Comparison of ENCODE assay signal across 8 cellular contexts in the genomic region with DNA sequence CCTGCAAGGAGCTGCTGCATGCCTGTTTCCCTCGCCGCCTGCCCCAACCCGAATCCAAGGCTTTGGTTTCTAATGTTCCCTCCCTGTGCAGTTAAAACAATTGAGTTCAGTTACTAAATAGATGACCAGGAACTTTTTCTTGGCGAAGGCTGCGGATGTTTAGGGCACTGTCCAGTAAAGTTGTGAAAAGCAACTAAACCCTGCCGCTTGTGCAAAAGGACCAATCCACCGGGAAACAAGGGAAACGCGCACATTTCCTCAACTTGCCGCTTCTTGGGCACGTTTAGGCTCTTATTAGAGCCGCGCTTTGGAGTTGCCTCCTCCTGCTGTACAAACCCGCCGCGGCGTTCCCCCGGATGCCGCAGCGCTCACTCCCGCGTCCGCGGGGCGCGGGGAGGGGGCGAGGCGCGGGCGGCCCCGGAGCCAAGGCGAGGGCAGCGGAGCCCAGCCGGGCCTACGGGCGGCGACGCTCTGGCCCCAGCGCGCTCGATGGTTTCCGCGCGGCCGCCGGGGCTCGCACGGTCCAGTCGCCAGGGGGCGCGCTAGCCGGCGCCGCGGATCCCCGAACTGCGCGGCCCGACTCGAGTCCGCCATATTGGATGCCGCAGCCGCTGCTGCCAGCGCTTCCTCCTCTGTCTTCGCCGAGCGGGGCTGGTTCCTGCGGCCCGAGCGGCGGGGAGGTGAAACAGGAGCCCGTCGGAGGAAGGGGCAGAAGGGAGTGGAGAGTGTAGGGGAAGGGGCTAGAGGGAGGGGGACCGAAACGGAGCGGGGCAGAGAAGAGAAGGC. TPM values are rescaled to one million over a fixed set of nuclear protein-coding genes. Genes with fewer than 3 reads are reported as not detected.
DNase-seq lines count a peak whose midpoint lies in the region; ATAC-seq and TF ChIP-seq lines count a peak whose summit lies in the region.

A gene with protein sequence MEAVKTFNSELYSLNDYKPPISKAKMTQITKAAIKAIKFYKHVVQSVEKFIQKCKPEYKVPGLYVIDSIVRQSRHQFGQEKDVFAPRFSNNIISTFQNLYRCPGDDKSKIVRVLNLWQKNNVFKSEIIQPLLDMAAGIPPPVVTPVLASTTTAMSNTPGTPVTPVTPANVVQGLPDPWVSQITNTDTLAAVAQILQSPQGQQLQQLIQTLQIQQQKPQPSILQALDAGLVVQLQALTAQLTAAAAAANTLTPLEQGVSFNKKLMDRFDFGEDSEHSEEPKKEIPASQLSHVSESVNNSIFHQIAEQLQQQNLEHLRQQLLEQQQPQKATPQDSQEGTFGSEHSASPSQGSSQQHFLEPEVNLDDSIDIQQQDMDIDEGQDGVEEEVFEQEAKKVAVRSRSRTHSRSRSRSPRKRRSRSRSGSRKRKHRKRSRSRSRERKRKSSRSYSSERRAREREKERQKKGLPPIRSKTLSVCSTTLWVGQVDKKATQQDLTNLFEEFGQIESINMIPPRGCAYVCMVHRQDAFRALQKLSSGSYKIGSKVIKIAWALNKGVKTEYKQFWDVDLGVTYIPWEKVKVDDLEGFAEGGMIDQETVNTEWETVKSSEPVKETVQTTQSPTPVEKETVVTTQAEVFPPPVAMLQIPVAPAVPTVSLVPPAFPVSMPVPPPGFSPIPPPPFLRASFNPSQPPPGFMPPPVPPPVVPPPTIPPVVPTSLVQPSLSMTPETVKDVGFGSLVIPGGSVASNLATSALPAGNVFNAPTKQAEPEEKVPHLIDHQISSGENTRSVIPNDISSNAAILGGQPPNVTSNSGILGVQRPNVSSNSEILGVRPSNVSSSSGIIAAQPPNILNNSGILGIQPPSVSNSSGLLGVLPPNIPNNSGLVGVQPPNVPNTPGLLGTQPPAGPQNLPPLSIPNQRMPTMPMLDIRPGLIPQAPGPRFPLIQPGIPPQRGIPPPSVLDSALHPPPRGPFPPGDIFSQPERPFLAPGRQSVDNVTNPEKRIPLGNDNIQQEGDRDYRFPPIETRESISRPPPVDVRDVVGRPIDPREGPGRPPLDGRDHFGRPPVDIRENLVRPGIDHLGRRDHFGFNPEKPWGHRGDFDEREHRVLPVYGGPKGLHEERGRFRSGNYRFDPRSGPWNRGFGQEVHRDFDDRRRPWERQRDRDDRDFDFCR (N-terminal part only) (plus strand): TSS at position 593 of the 786 bp plus-strand sequence. CDS start 485 bp downstream, outside the sequence.

- H3K36me3 Mint-ChIP-seq in activated CD4-positive, alpha-beta T cell treated with anti-CD3 and anti-CD28 coated beads, Interleukin-2, amount 10 ng/mL, durations not matched to agents 7 days and 5 days (ENCODE audit: low read depth): peaks cover 15% of the 10 kb centered on the region

- H3K27ac Mint-ChIP-seq in activated CD4-positive, alpha-beta T cell treated with anti-CD3 and anti-CD28 coated beads, Interleukin-2, amount 10 ng/mL, durations not matched to agents 7 days and 5 days: peak within 1 kb of the TSS; percentile 99

- H3K4me3 ChIP-seq in BJ (ENCODE audit: low read depth, low read length) (peak within 1 kb of the TSS; percentile 90), left lung (peak within 1 kb of the TSS; percentile 93 to 94)

- H3K36me3 ChIP-seq in BJ (ENCODE audit: control insufficient read depth, insufficient read depth, low read length) (peaks cover 2% of the 10 kb centered on the region), left lung (no peaks in the 10 kb centered on the region)

- peak within 1 kb of the TSS; percentile 100 for H3K27ac ChIP-seq in left lung

- H3K27me3 Mint-ChIP-seq in activated CD4-positive, alpha-beta T cell treated with anti-CD3 and anti-CD28 coated beads, Interleukin-2, amount 10 ng/mL, durations not matched to agents 7 days and 5 days: no peaks in the 10 kb centered on the region

- CTCF ChIA-PET in BJ (lab: Yijun Ruan, JAX): interaction anchor here (1.0 to 1.9 kb wide), 5 partner anchors 9 to 98 kb away, joined by 3 to 7 read pairs (median 3); no protein-coding TSS in a partner anchor
- CTCF ChIA-PET in activated CD4-positive, alpha-beta T cell treated with anti-CD3 and anti-CD28 coated beads, Interleukin-2, amount 10 ng/mL, durations not matched to agents 7 days and 5 days (lab: Charles Lee): no interaction called here

- ATAC-seq in GM19023 (IDR thresholded peaks at IDR 0.05; ENCODE audit: unreplicated experiment) (peak; percentile 81), HG03196 (IDR thresholded peaks at IDR 0.05; ENCODE audit: unreplicated experiment) (peak; percentile 78), left lung (peak; percentile 89)

- H3K9me3 Mint-ChIP-seq in activated CD4-positive, alpha-beta T cell treated with anti-CD3 and anti-CD28 coated beads, Interleukin-2, amount 10 ng/mL, durations not matched to agents 7 days and 5 days: no peaks in the 10 kb centered on the region

- POLR2A ChIA-PET in BJ (lab: Charles Lee): interaction anchor here (0.9 kb wide), 1 partner anchor 58 kb away, joined by 3 read pairs; no protein-coding TSS in a partner anchor
- POLR2A ChIA-PET in activated CD4-positive, alpha-beta T cell treated with anti-CD3 and anti-CD28 coated beads, Interleukin-2, amount 10 ng/mL, durations not matched to agents 7 days and 5 days (lab: Charles Lee): no interaction called here

- H3K27me3 ChIP-seq in BJ (ENCODE audit: control insufficient read depth, insufficient read depth, low read length): no peaks in the 10 kb centered on the region
- H3K27me3 ChIP-seq in left lung: no peaks in the 10 kb centered on the region

- H3K4me1 ChIP-seq in left lung: peaks cover 0 to 44% of the 10 kb centered on the region in 2 donors

- peaks cover 39% of the 10 kb centered on the region for H3K4me1 Mint-ChIP-seq in activated CD4-positive, alpha-beta T cell treated with anti-CD3 and anti-CD28 coated beads, Interleukin-2, amount 10 ng/mL, durations not matched to agents 7 days and 5 days

- intact Hi-C loops in left lung (cut with DNase I): no loop called here

- H3K4me3 Mint-ChIP-seq in activated CD4-positive, alpha-beta T cell treated with anti-CD3 and anti-CD28 coated beads, Interleukin-2, amount 10 ng/mL, durations not matched to agents 7 days and 5 days: peak within 1 kb of the TSS; percentile 82

- TF ChIP-seq CTCF in BJ (IDR thresholded peaks at IDR 0.05; ENCODE audit: insufficient read depth, low read depth, low read length) (peak; percentile 48), left lung (IDR thresholded peaks at IDR 0.05) (peak; percentile 83 to 91)

- H3K9me3 ChIP-seq in left lung: no peaks in the 10 kb centered on the region

- DNase-seq in BJ (ENCODE audit: low read depth) (no peak), NCI-H460 (ENCODE audit: extremely low read depth, low read depth) (peak; percentile 68), cortex of kidney (lab: John Stamatoyannopoulos, UW) (peak; percentile 23), left lung (peak; percentile 86 to 98)
- DNase-seq in activated CD4-positive, alpha-beta T cell treated with anti-CD3 and anti-CD28 coated beads, Interleukin-2, amount 10 ng/mL, durations not matched to agents 7 days and 5 days: peak; percentile 79
- peak; percentile 83 to 87 for DNase-seq in stimulated activated CD4-positive, alpha-beta T cell treated with anti-CD3 and anti-CD28 coated beads, Interleukin-2, amount 100 ng/mL, for 48 hours

RNA-seq across cellular contexts. Expression of the gene that starts here (rescaled TPM):
- 13.1 and 18.4 TPM in 2 replicates for polyA plus RNA-seq in BJ (2011; rRNA removed)
- 21.2 and 21.3 TPM in 2 replicates for polyA minus RNA-seq in BJ (2011; rRNA and poly(A)+ RNA removed)
- total RNA-seq in NCI-H460 (2014; rRNA removed; shearing (Covaris generic)): 21.2 and 23.4 TPM in 2 replicates
- 10.9 and 14.1 TPM in 2 replicates for polyA plus RNA-seq in NCI-H460 (2014; cell fraction: nucleus; rRNA removed)
- 10 to 100 TPM; 44.3 to 53.3 TPM for total RNA-seq in activated CD4-positive, alpha-beta T cell treated with anti-CD3 and anti-CD28 coated beads, Interleukin-2, amount 10 ng/mL, durations not matched to agents 7 days and 5 days
- total RNA-seq in left lung: 10 to 100 TPM; 34.3 to 34.7 TPM
